Comparison of ENCODE assay signal across 1 cellular context in genomic region chr2:162343824-162344616, GRCh38.
TF ChIP-seq lines count a peak whose summit lies in the region.

TSS of gene GCA (plus strand) at chr2:162344132. CDS start at chr2:162344249, 117 bp downstream.

TF ChIP-seq in GM12878, 131 proteins besides CTCF, POLR2A, EP300 and RAD21 (continued from another document and continues in another):
- TF ChIP-seq BCLAF1 (IDR thresholded peaks at IDR 0.05) = no peak
- TF ChIP-seq TCF7 (IDR thresholded peaks at IDR 0.05; ENCODE audit: borderline replicate concordance) = no peak
- peak; percentile 38 to 46 for TF ChIP-seq IKZF2 (IDR thresholded peaks at IDR 0.05)
- TF ChIP-seq CUX1 (IDR thresholded peaks at IDR 0.05; ENCODE audit: insufficient replicate concordance, low read depth, low read length) = no peak
- peak; percentile 68 for TF ChIP-seq IKZF1 (conservative IDR thresholded peaks at IDR 0.05)
- TF ChIP-seq ATF7 (IDR thresholded peaks at IDR 0.05; ENCODE audit: low read depth) = no peak
- TF ChIP-seq CHD2 (IDR thresholded peaks at IDR 0.05; ENCODE audit: borderline replicate concordance, low read depth, low read length) = peak; percentile 97
- TF ChIP-seq, protein P1, sequence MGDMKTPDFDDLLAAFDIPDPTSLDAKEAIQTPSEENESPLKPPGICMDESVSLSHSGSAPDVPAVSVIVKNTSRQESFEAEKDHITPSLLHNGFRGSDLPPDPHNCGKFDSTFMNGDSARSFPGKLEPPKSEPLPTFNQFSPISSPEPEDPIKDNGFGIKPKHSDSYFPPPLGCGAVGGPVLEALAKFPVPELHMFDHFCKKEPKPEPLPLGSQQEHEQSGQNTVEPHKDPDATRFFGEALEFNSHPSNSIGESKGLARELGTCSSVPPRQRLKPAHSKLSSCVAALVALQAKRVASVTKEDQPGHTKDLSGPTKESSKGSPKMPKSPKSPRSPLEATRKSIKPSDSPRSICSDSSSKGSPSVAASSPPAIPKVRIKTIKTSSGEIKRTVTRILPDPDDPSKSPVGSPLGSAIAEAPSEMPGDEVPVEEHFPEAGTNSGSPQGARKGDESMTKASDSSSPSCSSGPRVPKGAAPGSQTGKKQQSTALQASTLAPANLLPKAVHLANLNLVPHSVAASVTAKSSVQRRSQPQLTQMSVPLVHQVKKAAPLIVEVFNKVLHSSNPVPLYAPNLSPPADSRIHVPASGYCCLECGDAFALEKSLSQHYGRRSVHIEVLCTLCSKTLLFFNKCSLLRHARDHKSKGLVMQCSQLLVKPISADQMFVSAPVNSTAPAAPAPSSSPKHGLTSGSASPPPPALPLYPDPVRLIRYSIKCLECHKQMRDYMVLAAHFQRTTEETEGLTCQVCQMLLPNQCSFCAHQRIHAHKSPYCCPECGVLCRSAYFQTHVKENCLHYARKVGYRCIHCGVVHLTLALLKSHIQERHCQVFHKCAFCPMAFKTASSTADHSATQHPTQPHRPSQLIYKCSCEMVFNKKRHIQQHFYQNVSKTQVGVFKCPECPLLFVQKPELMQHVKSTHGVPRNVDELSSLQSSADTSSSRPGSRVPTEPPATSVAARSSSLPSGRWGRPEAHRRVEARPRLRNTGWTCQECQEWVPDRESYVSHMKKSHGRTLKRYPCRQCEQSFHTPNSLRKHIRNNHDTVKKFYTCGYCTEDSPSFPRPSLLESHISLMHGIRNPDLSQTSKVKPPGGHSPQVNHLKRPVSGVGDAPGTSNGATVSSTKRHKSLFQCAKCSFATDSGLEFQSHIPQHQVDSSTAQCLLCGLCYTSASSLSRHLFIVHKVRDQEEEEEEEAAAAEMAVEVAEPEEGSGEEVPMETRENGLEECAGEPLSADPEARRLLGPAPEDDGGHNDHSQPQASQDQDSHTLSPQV (IDR thresholded peaks at IDR 0.05) = no peak
- no peak for TF ChIP-seq ZBED1 (IDR thresholded peaks at IDR 0.05; ENCODE audit: borderline replicate concordance)
- no peak for TF ChIP-seq CEBPB (IDR thresholded peaks at IDR 0.05; ENCODE audit: borderline replicate concordance in 1 of 2, low read depth in 2 of 2, low read length in 2 of 2)
- TF ChIP-seq ASH2L (IDR thresholded peaks at IDR 0.05; ENCODE audit: borderline replicate concordance, low read depth) = peak; percentile 31; the same call in 1 of the 2 replicates
- no peak for TF ChIP-seq SMAD1 (IDR thresholded peaks at IDR 0.05; ENCODE audit: low read depth, partially characterized antibody)
- TF ChIP-seq HDAC6 (IDR thresholded peaks at IDR 0.05; ENCODE audit: unreplicated experiment) = no peak
- TF ChIP-seq KAT2A (conservative IDR thresholded peaks at IDR 0.05; ENCODE audit: control insufficient read depth, low read depth, low read length) = no peak
- TF ChIP-seq, protein P2, sequence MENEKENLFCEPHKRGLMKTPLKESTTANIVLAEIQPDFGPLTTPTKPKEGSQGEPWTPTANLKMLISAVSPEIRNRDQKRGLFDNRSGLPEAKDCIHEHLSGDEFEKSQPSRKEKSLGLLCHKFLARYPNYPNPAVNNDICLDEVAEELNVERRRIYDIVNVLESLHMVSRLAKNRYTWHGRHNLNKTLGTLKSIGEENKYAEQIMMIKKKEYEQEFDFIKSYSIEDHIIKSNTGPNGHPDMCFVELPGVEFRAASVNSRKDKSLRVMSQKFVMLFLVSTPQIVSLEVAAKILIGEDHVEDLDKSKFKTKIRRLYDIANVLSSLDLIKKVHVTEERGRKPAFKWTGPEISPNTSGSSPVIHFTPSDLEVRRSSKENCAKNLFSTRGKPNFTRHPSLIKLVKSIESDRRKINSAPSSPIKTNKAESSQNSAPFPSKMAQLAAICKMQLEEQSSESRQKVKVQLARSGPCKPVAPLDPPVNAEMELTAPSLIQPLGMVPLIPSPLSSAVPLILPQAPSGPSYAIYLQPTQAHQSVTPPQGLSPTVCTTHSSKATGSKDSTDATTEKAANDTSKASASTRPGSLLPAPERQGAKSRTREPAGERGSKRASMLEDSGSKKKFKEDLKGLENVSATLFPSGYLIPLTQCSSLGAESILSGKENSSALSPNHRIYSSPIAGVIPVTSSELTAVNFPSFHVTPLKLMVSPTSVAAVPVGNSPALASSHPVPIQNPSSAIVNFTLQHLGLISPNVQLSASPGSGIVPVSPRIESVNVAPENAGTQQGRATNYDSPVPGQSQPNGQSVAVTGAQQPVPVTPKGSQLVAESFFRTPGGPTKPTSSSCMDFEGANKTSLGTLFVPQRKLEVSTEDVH (IDR thresholded peaks at IDR 0.05; ENCODE audit: low read depth, partially characterized antibody) = no peak
- TF ChIP-seq CREM (IDR thresholded peaks at IDR 0.05; ENCODE audit: low read depth) = 0 out of 2 replicates have a peak, but pooled peaks have one; percentile 24
- TF ChIP-seq RBBP5 (conservative IDR thresholded peaks at IDR 0.05) = no peak
- no peak for TF ChIP-seq ESRRA (IDR thresholded peaks at IDR 0.05; ENCODE audit: low read length)
- no peak; the same call in 1 of the 2 replicates for TF ChIP-seq MAX (IDR thresholded peaks at IDR 0.05; ENCODE audit: low read depth, low read length)
- TF ChIP-seq RELA (IDR thresholded peaks at IDR 0.05; ENCODE audit: borderline replicate concordance, partially characterized antibody) = no peak
- TF ChIP-seq ZSCAN29 (IDR thresholded peaks at IDR 0.05) = no peak
- TF ChIP-seq ZBTB4 (CRISPR knock-in tag; IDR thresholded peaks at IDR 0.05) = no peak
- TF ChIP-seq RFX5 (IDR thresholded peaks at IDR 0.05; ENCODE audit: low read depth, low read length) = peak; percentile 67
- TF ChIP-seq POU2F2 (IDR thresholded peaks at IDR 0.05; ENCODE audit: borderline replicate concordance, low read depth, low read length) = no peak
- peak; percentile 37 to 81; a peak in 3 of 4 replicates for TF ChIP-seq BHLHE40 (IDR thresholded peaks at IDR 0.05; ENCODE audit: borderline replicate concordance in 1 of 2, low read depth in 2 of 2, low read length in 1 of 2)
- TF ChIP-seq MTA3 (IDR thresholded peaks at IDR 0.05; ENCODE audit: borderline replicate concordance, low read length) = no peak
- peak; percentile 51; the same call in 1 of the 2 replicates for TF ChIP-seq CBX5 (IDR thresholded peaks at IDR 0.05; ENCODE audit: low read depth)
- TF ChIP-seq, protein P3, sequence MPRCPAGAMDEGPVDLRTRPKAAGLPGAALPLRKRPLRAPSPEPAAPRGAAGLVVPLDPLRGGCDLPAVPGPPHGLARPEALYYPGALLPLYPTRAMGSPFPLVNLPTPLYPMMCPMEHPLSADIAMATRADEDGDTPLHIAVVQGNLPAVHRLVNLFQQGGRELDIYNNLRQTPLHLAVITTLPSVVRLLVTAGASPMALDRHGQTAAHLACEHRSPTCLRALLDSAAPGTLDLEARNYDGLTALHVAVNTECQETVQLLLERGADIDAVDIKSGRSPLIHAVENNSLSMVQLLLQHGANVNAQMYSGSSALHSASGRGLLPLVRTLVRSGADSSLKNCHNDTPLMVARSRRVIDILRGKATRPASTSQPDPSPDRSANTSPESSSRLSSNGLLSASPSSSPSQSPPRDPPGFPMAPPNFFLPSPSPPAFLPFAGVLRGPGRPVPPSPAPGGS (IDR thresholded peaks at IDR 0.05; ENCODE audit: borderline replicate concordance, insufficient read depth, low read depth, low read length, poor library complexity, severe bottlenecking) = no peak
- TF ChIP-seq ZNF622 (IDR thresholded peaks at IDR 0.05) = no peak
- TF ChIP-seq MLLT1 (IDR thresholded peaks at IDR 0.05) = peak; percentile 73
- peak; percentile 44; the same call in 1 of the 2 replicates for TF ChIP-seq MXI1 (IDR thresholded peaks at IDR 0.05; ENCODE audit: low read depth, low read length)
- no peak for TF ChIP-seq TBL1XR1 (IDR thresholded peaks at IDR 0.05; ENCODE audit: low read depth, low read length)
- TF ChIP-seq, protein P4, sequence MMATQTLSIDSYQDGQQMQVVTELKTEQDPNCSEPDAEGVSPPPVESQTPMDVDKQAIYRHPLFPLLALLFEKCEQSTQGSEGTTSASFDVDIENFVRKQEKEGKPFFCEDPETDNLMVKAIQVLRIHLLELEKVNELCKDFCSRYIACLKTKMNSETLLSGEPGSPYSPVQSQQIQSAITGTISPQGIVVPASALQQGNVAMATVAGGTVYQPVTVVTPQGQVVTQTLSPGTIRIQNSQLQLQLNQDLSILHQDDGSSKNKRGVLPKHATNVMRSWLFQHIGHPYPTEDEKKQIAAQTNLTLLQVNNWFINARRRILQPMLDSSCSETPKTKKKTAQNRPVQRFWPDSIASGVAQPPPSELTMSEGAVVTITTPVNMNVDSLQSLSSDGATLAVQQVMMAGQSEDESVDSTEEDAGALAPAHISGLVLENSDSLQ (IDR thresholded peaks at IDR 0.05) = peak; percentile 42; the same call in 1 of the 2 replicates
- TF ChIP-seq NFIC (IDR thresholded peaks at IDR 0.05; ENCODE audit: low read depth, low read length) = no peak
